ENCODE assay signal across 18 cellular contexts in genomic region chr6:130150906-130151305, GRCh38.
DNase-seq lines count a peak whose midpoint lies in the region; ATAC-seq, FAIRE-seq and TF ChIP-seq lines count a peak whose summit lies in the region.
"Had no signal": no experiment of that assay in that cellular context is flagged by ENCODE, and none has a peak within 500 bp of the region (broad histone marks: within the 10 kb centered on the region; RNA-seq: fewer than 3 reads in every experiment).

No MANE protein-coding gene starts in this region.

- no peak for TF ChIP-seq EP300 in K562 (IDR thresholded peaks at IDR 0.05; ENCODE audit: low read length)

- no peaks in the 10 kb centered on the region for H3K9me3 Mint-ChIP-seq in natural killer cell
- H3K9me3 Mint-ChIP-seq in natural killer cell treated with Interleukin-12 subunit alpha and Interleukin-12 subunit beta and Interleukin-15 and Interleukin-18, amount 100 ng/mL, for 72 hours, result no peaks in the 10 kb centered on the region
- H3K9me3 Mint-ChIP-seq: CD8-positive, alpha-beta memory T cell had no signal

- no peak overlapping the region for H3K4me3 Mint-ChIP-seq in natural killer cell
- H3K4me3 Mint-ChIP-seq in natural killer cell treated with Interleukin-12 subunit alpha and Interleukin-12 subunit beta and Interleukin-15 and Interleukin-18, amount 100 ng/mL, for 72 hours, result no peak overlapping the region
- H3K4me3 Mint-ChIP-seq: CD14-positive monocyte; CD8-positive, alpha-beta memory T cell had no signal

- H3K27ac ChIP-seq in K562 (ENCODE audit: extremely low read depth, low read depth, low read length), result no peak overlapping the region
- H3K27ac ChIP-seq: A549 had no signal

- no peaks in the 10 kb centered on the region for H3K9me3 ChIP-seq in K562 (replicated peaks; ENCODE audit: control insufficient read depth, insufficient read depth, low read depth, low read length)
- H3K9me3 ChIP-seq: A549, Caco-2, HAP-1 had no signal

- peaks cover 26% of the 10 kb centered on the region for H3K36me3 Mint-ChIP-seq in natural killer cell
- no peaks in the 10 kb centered on the region for H3K36me3 Mint-ChIP-seq in natural killer cell treated with Interleukin-12 subunit alpha and Interleukin-12 subunit beta and Interleukin-15 and Interleukin-18, amount 100 ng/mL, for 72 hours

- DNase-seq in natural killer cell (no peak), NCI-H524 (lab: John Stamatoyannopoulos, UW) (peak; percentile 79 to 90), K562 (ENCODE audit: extremely low read depth in 1 of 4, low spot score in 3 of 4) (peak in 1 of 4 experiments; percentile 7), GM19238 (ENCODE audit: insufficient read length, low spot score) (no peak), putamen (ENCODE audit: low spot score) (no peak)
- DNase-seq in natural killer cell treated with Interleukin-12 subunit alpha and Interleukin-12 subunit beta and Interleukin-15 and Interleukin-18, amount 100 ng/mL, for 72 hours (ENCODE audit: low spot score), result no peak
- no peak for DNase-seq in activated naive CD4-positive, alpha-beta T cell treated with Interleukin-2 at 50 U/mL for 16 hours
- DNase-seq: Caco-2; CD8-positive, alpha-beta memory T cell; DMS79; GOT3; IMR-90 had no signal

- no peaks in the 10 kb centered on the region for H3K79me2 ChIP-seq in K562 (ENCODE audit: control insufficient read depth, insufficient read depth, low read length)

- H3K4me1 Mint-ChIP-seq in natural killer cell, result peaks cover 39 to 46% of the 10 kb centered on the region in 2 donors
- peaks cover 11 to 19% of the 10 kb centered on the region in 2 donors for H3K4me1 Mint-ChIP-seq in natural killer cell treated with Interleukin-12 subunit alpha and Interleukin-12 subunit beta and Interleukin-15 and Interleukin-18, amount 100 ng/mL, for 72 hours (ENCODE audit: low read depth in 2 of 2)
- H3K4me1 Mint-ChIP-seq: CD14-positive monocyte had no signal

- ATAC-seq in natural killer cell (no peak), K562 (peak; percentile 37; the same call in 1 of the 3 replicates)
- ATAC-seq in natural killer cell treated with Interleukin-12 subunit alpha and Interleukin-12 subunit beta and Interleukin-15 and Interleukin-18, amount 100 ng/mL, for 72 hours, result no peak
- ATAC-seq: A549 had no signal

- BruUV-seq in K562 (replicated peaks; lab: Mats Ljungman, UMichigan), result no TSS peak

- no peaks in the 10 kb centered on the region for H3K27me3 Mint-ChIP-seq in natural killer cell (ENCODE audit: low read depth in 2 of 2)
- H3K27me3 Mint-ChIP-seq in natural killer cell treated with Interleukin-12 subunit alpha and Interleukin-12 subunit beta and Interleukin-15 and Interleukin-18, amount 100 ng/mL, for 72 hours, result no peaks in the 10 kb centered on the region

- no peaks in the 10 kb centered on the region for H3K27me3 ChIP-seq in K562 (ENCODE audit: control insufficient read depth in 2 of 2, insufficient read depth in 2 of 2, low read length in 2 of 2)

- H3K4me1 ChIP-seq in K562 (replicated peaks in 1 of 2; ENCODE audit: control insufficient read depth in 2 of 2, insufficient read depth in 2 of 2, low read length in 2 of 2), result no peaks in the 10 kb centered on the region; a peak in 1 of 5 replicates
- H3K4me1 ChIP-seq: A549, Caco-2, HAP-1 had no signal

- POLR2A ChIA-PET in K562 (lab: Yijun Ruan, JAX), result no interaction called here

- no peaks in the 10 kb centered on the region for H4K20me1 ChIP-seq in K562 (replicated peaks; ENCODE audit: control insufficient read depth, insufficient read depth, low read length)

- H3K36me3 ChIP-seq in K562 (ENCODE audit: control insufficient read depth, insufficient read depth, low read length), result no peaks in the 10 kb centered on the region
- H3K36me3 ChIP-seq: HAP-1 had no signal

- in situ Hi-C loops in K562 (cut with MboI), result no loop called here

- CTCF ChIA-PET in K562 (lab: Yijun Ruan, JAX; ENCODE audit: low intra/inter-chr PET ratio), result no interaction called here

- no peak for TF ChIP-seq CTCF in natural killer cell (IDR thresholded peaks at IDR 0.05)
- TF ChIP-seq CTCF in K562 (IDR thresholded peaks at IDR 0.05 in 2 of 3, conservative IDR thresholded peaks at IDR 0.05 in 1 of 3; ENCODE audit: insufficient read depth in 2 of 3, low read depth in 1 of 3, low read length in 3 of 3), result no peak

- peak overlapping the region; percentile 73 to 87 for H3K27ac Mint-ChIP-seq in natural killer cell
- H3K27ac Mint-ChIP-seq in natural killer cell treated with Interleukin-12 subunit alpha and Interleukin-12 subunit beta and Interleukin-15 and Interleukin-18, amount 100 ng/mL, for 72 hours, result no peak overlapping the region

- H3K4me3 ChIP-seq in K562, result no peak overlapping the region
- H3K4me3 ChIP-seq: A549, HAP-1 had no signal

- WGBS in K562 (ENCODE audit: insufficient coverage, low coverage, missing lambda C conversion rate), result 8% methylated on average over 7 of the region's 8 CpGs

- intact Hi-C loops in natural killer cell (cut with micrococcal nuclease), result no loop called here
- intact Hi-C loops in K562 (cut with micrococcal nuclease), result no loop called here

- no peak for FAIRE-seq in K562 (lab: Jason Lieb, UNC)
- FAIRE-seq: A549, G401.6, GM12891, GM19239 had no signal

- no peak overlapping the region for H3K4me2 ChIP-seq in K562 (ENCODE audit: insufficient read depth, low read length)
- H3K4me2 ChIP-seq: A549 had no signal

- H3K9ac ChIP-seq in K562 (ENCODE audit: insufficient read depth in 1 of 2, low read depth in 2 of 2, low read length in 2 of 2), result no peak overlapping the region

- H3K9me1 ChIP-seq in K562 (ENCODE audit: control insufficient read depth, insufficient read depth, low read length), result no peaks in the 10 kb centered on the region

- no peak overlapping the region for H2AFZ ChIP-seq in K562 (ENCODE audit: low read depth, low read length)

- no peak for TF ChIP-seq POLR2A in K562 (conservative IDR thresholded peaks at IDR 0.05)

- no peak for TF ChIP-seq RAD21 in K562 (CRISPR knock-in tag; conservative IDR thresholded peaks at IDR 0.05 in 1 of 2, IDR thresholded peaks at IDR 0.05 in 1 of 2)

TF ChIP-seq in K562, 482 proteins besides CTCF, POLR2A, EP300 and RAD21:
- TF ChIP-seq CUX1 (CRISPR knock-in tag; IDR thresholded peaks at IDR 0.05) (no peak), YY1 (IDR thresholded peaks at IDR 0.05; ENCODE audit: borderline replicate concordance in 1 of 3, control insufficient read depth in 1 of 3, extremely low read depth in 1 of 3, insufficient read depth in 3 of 3, insufficient read length in 1 of 3, insufficient replicate concordance in 2 of 3, low read depth in 1 of 3, low read length in 2 of 3) (no peak), NFE2L1 (tag; IDR thresholded peaks at IDR 0.05; ENCODE audit: borderline replicate concordance, low read depth) (no peak), FIP1L1 (IDR thresholded peaks at IDR 0.05; ENCODE audit: low read depth, low read length, poor library complexity, severe bottlenecking) (no peak), KDM2B (CRISPR knock-in tag; IDR thresholded peaks at IDR 0.05) (no peak), ETS2 (tag; IDR thresholded peaks at IDR 0.05; ENCODE audit: borderline replicate concordance, poor library complexity, severe bottlenecking) (no peak), DPF2 (IDR thresholded peaks at IDR 0.05) (no peak), ZNF717 (CRISPR knock-in tag; IDR thresholded peaks at IDR 0.05) (no peak)

Comparison
In these comparisons a context has a peak if more than half of its experiments do, and no peak if none do; other contexts are left out.
1. H3K27ac Mint-ChIP-seq: peak in natural killer cell (2 of 2); none in natural killer cell treated with Interleukin-12 subunit alpha and Interleukin-12 subunit beta and Interleukin-15 and Interleukin-18, amount 100 ng/mL, for 72 hours (0 of 2).
2. DNase-seq: peak in NCI-H524 (2 of 2); none in natural killer cell (single experiment), natural killer cell treated with Interleukin-12 subunit alpha and Interleukin-12 subunit beta and Interleukin-15 and Interleukin-18, amount 100 ng/mL, for 72 hours (single experiment), activated naive CD4-positive, alpha-beta T cell treated with Interleukin-2 at 50 U/mL for 16 hours (single experiment), GM19238 (single experiment) and putamen (single experiment).